In the genomic region with DNA sequence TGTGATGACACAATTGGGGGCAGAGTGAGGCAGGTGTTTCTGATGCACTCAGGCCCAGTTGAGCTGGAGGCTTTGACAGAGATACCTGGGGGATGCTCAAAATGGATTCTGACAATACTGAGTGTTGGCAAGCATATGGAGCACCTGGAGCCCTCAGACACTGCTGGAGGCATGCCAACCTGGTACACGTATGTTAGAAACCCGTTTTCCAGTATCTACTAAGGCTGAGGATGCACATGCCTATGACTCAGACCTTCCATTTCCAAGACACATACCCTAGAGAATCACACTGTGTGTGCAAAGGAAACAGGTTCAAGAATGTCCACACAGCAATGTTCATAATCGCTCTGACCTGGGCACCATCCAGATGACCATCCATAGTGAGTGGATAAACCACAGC, we compare ENCODE assay signal across 25 cellular contexts. TPM values are rescaled to one million over a fixed set of nuclear protein-coding genes. Genes with fewer than 3 reads are reported as not detected.
DNase-seq lines count a peak whose midpoint lies in the region; ATAC-seq and TF ChIP-seq lines count a peak whose summit lies in the region.
"Had no signal": no experiment of that assay in that cellular context is flagged by ENCODE, and none has a peak within 500 bp of the region (broad histone marks: within the 10 kb centered on the region; RNA-seq: fewer than 3 reads in every experiment).

No MANE protein-coding gene starts in this region.

- no peak overlapping the region for H3K27ac ChIP-seq in CD4-positive, alpha-beta T cell (ENCODE audit: low read depth, low read length)
- H3K27ac ChIP-seq in RWPE2 (ENCODE audit: poor library complexity, severe bottlenecking), result peak overlapping the region; percentile 61
- H3K27ac ChIP-seq: 22Rv1, BLaER1, HL-60 had no signal

- peaks cover 26% of the 10 kb centered on the region for H3K4me1 ChIP-seq in RWPE2 (ENCODE audit: insufficient read depth, poor library complexity, severe bottlenecking)
- H3K4me1 ChIP-seq: BLaER1 had no signal

- H3K9me3 Mint-ChIP-seq in CD4-positive, alpha-beta T cell, result peaks cover 6% of the 10 kb centered on the region
- H3K9me3 Mint-ChIP-seq in chondrocyte (ENCODE audit: low read depth), result peaks cover 18% of the 10 kb centered on the region

- H3K4me3 ChIP-seq in RWPE2 (ENCODE audit: severe bottlenecking), result no peak overlapping the region
- H3K4me3 ChIP-seq: BLaER1 had no signal

- no peaks in the 10 kb centered on the region for H3K27me3 ChIP-seq in CD4-positive, alpha-beta T cell (ENCODE audit: control insufficient read depth, insufficient read depth, low read length)
- no peaks in the 10 kb centered on the region for H3K27me3 ChIP-seq in RWPE2 (ENCODE audit: insufficient read depth, poor library complexity, severe bottlenecking)
- H3K27me3 ChIP-seq: BLaER1 had no signal

- TF ChIP-seq CTCF in CD4-positive, alpha-beta T cell (IDR thresholded peaks at IDR 0.05), result no peak
- no peak for TF ChIP-seq CTCF in RWPE2 (IDR thresholded peaks at IDR 0.05; ENCODE audit: poor library complexity, severe bottlenecking)
- no peak for TF ChIP-seq CTCF in chondrocyte (IDR thresholded peaks at IDR 0.05)

- peaks cover 30% of the 10 kb centered on the region for H3K36me3 ChIP-seq in RWPE2 (ENCODE audit: low read depth)
- H3K36me3 ChIP-seq: BLaER1 had no signal

- no peak for ATAC-seq in CD4-positive, alpha-beta T cell (ENCODE audit: poor library complexity)
- ATAC-seq in RWPE2 (ENCODE audit: low read depth) (no peak), left ventricle myocardium superior (no peak)

- POLR2A ChIA-PET in CD4-positive, alpha-beta T cell (lab: Charles Lee), result no interaction called here

- H3K27ac Mint-ChIP-seq in CD4-positive, alpha-beta T cell, result peak overlapping the region; percentile 49
- no peak overlapping the region for H3K27ac Mint-ChIP-seq in chondrocyte (ENCODE audit: unreplicated experiment)
- H3K27ac Mint-ChIP-seq: HFFc6 had no signal

- no peaks in the 10 kb centered on the region for H3K27me3 Mint-ChIP-seq in CD4-positive, alpha-beta T cell
- no peaks in the 10 kb centered on the region for H3K27me3 Mint-ChIP-seq in chondrocyte (ENCODE audit: low read depth)
- H3K27me3 Mint-ChIP-seq: CD4-positive, alpha-beta memory T cell had no signal

- H3K4me1 Mint-ChIP-seq in CD4-positive, alpha-beta T cell (ENCODE audit: low read depth), result peaks cover 21% of the 10 kb centered on the region
- no peaks in the 10 kb centered on the region for H3K4me1 Mint-ChIP-seq in chondrocyte (ENCODE audit: low read depth)

- intact Hi-C loops in CD4-positive, alpha-beta T cell (cut with DNase I, micrococcal nuclease), result no loop called here
- intact Hi-C loops in left ventricle myocardium superior (cut with micrococcal nuclease), result no loop called here

- CTCF ChIA-PET in CD4-positive, alpha-beta T cell (lab: Charles Lee), result no interaction called here

- peak; percentile 4 for DNase-seq in NCI-H748 (lab: John Stamatoyannopoulos, UW; ENCODE audit: unreplicated experiment)
- DNase-seq in NCI-H748 treated with DMSO at 0.1 percent for 48 hours (lab: John Stamatoyannopoulos, UW), result no peak
- no peak for DNase-seq in CD4-positive, alpha-beta T cell
- DNase-seq in RWPE2 (ENCODE audit: low spot score), result no peak
- DNase-seq in kidney tubule cell (ENCODE audit: low spot score), result peak; percentile 34
- DNase-seq in left ventricle myocardium superior, result no peak
- no peak for DNase-seq in NCI-H1105 treated with DMSO at 0.1 percent for 48 hours (lab: John Stamatoyannopoulos, UW)
- no peak for DNase-seq in chondrocyte (ENCODE audit: low spot score)
- DNase-seq: ACHN; CD4-positive, alpha-beta memory T cell; DND-41; H7; HFFc6; KG1; NCI-H1105; NCI-H2081; NCI-H2171; NCI-H524 treated with DMSO at 0.1 percent for 48 hours; OCI-M1; SHP77 had no signal

- no peak overlapping the region for H3K4me3 Mint-ChIP-seq in CD4-positive, alpha-beta T cell
- H3K4me3 Mint-ChIP-seq in chondrocyte (ENCODE audit: unreplicated experiment), result no peak overlapping the region
- H3K4me3 Mint-ChIP-seq: CD4-positive, alpha-beta memory T cell; HFFc6 had no signal

- peaks cover 9% of the 10 kb centered on the region for H3K9me3 ChIP-seq in CD4-positive, alpha-beta T cell (ENCODE audit: control insufficient read depth, low read length)
- peaks cover 6% of the 10 kb centered on the region for H3K9me3 ChIP-seq in RWPE2 (ENCODE audit: severe bottlenecking)

- H3K36me3 Mint-ChIP-seq in CD4-positive, alpha-beta T cell (ENCODE audit: low read depth), result peaks cover 79% of the 10 kb centered on the region
- H3K36me3 Mint-ChIP-seq in chondrocyte (ENCODE audit: low read depth), result no peaks in the 10 kb centered on the region

RNA-seq across cellular contexts. Expression of a gene that starts 58.7 kb away (rescaled TPM):
- 10 to 100 TPM; 22.4 to 24.7 TPM for total RNA-seq in CD4-positive, alpha-beta T cell
- not detected for total RNA-seq in left ventricle myocardium superior
- total RNA-seq in chondrocyte, result not detected in 3 replicates
- total RNA-seq: G401, HFFc6, HT-29 had no signal

Comparison
In these comparisons a context has a peak if more than half of its experiments do, and no peak if none do; other contexts are left out.
1. DNase-seq: peak in NCI-H748 (single experiment) and kidney tubule cell (single experiment); none in NCI-H748 treated with DMSO at 0.1 percent for 48 hours (single experiment), CD4-positive, alpha-beta T cell (0 of 10), RWPE2 (single experiment), left ventricle myocardium superior (single experiment), NCI-H1105 treated with DMSO at 0.1 percent for 48 hours (single experiment) and chondrocyte (single experiment).
2. RNA of a gene that starts 58.7 kb away (total RNA-seq): 22.4 to 24.7 TPM in CD4-positive, alpha-beta T cell; not detected in left ventricle myocardium superior (single experiment) and not detected in chondrocyte; every median in the first group is over 10 times any median in the second.